22 cellular contexts compared by ENCODE assay signal in genomic region chr6:24145690-24146131, GRCh38. TPM values are rescaled to one million over a fixed set of nuclear protein-coding genes. Genes with fewer than 3 reads are reported as not detected.
DNase-seq lines count a peak whose midpoint lies in the region; ATAC-seq, FAIRE-seq and TF ChIP-seq lines count a peak whose summit lies in the region.
"Had no signal": no experiment of that assay in that cellular context is flagged by ENCODE, and none has a peak within 500 bp of the region (broad histone marks: within the 10 kb centered on the region; RNA-seq: fewer than 3 reads in every experiment).

No MANE protein-coding gene starts in this region.

- H3K9me3 ChIP-seq in HepG2 (ENCODE audit: low read length) (no peaks in the 10 kb centered on the region), right lobe of liver (no peaks in the 10 kb centered on the region), esophagus muscularis mucosa (no peaks in the 10 kb centered on the region), thyroid gland (no peaks in the 10 kb centered on the region), breast epithelium (no peaks in the 10 kb centered on the region)
- H3K9me3 ChIP-seq: BE2C had no signal

- DNase-seq in HepG2 (ENCODE audit: low spot score) (peak; percentile 96), right lobe of liver (no peak), esophagus muscularis mucosa (ENCODE audit: extremely low spot score) (peak; percentile 19), thyroid gland (peak; percentile 7 to 36), GM03348 (ENCODE audit: low spot score) (no peak), breast epithelium (ENCODE audit: low spot score in 2 of 2) (no peak)
- DNase-seq: AML-193; BE2C; CD4-positive, alpha-beta T cell; COR-L47; DMS153; DND-41; GM23248; H7; HCEC 1CT had no signal

- H3K4me1 ChIP-seq in HepG2 (ENCODE audit: insufficient read depth, low read length) (peaks cover 55% of the 10 kb centered on the region), right lobe of liver (no peaks in the 10 kb centered on the region), esophagus muscularis mucosa (no peaks in the 10 kb centered on the region), thyroid gland (no peaks in the 10 kb centered on the region), breast epithelium (no peaks in the 10 kb centered on the region)
- H3K4me1 ChIP-seq: BE2C; BLaER1 treated with 17β-estradiol and CSF1 and Interleukin-3, amounts not matched to agents 10 nM and 100 nM had no signal

- TF ChIP-seq CTCF in HepG2 (CRISPR knock-in tag; IDR thresholded peaks at IDR 0.05) (no peak), right lobe of liver (IDR thresholded peaks at IDR 0.05) (no peak), esophagus muscularis mucosa (IDR thresholded peaks at IDR 0.05) (no peak), thyroid gland (IDR thresholded peaks at IDR 0.05) (no peak), breast epithelium (IDR thresholded peaks at IDR 0.05) (no peak)

- TF ChIP-seq EP300 in HepG2 (IDR thresholded peaks at IDR 0.05; ENCODE audit: low read depth in 2 of 2, low read length in 2 of 2) (peak; percentile 48 to 91; a peak in 3 of 4 replicates), HepG2 (CRISPR knock-in tag; IDR thresholded peaks at IDR 0.05; ENCODE audit: borderline replicate concordance) (peak; percentile 72; the same call in 1 of the 2 replicates), esophagus muscularis mucosa (IDR thresholded peaks at IDR 0.05) (no peak)

- in situ Hi-C loops in HepG2 (cut with HindIII; ENCODE audit: extremely low pct_ligation_motif_present, low pct_unique_long_range_greater_than_20kb): no loop called here

- H3K27me3 ChIP-seq in HepG2 (ENCODE audit: control insufficient read depth in 1 of 2, insufficient read depth in 2 of 2, low read length in 2 of 2) (no peaks in the 10 kb centered on the region), right lobe of liver (no peaks in the 10 kb centered on the region), esophagus muscularis mucosa (no peaks in the 10 kb centered on the region), thyroid gland (no peaks in the 10 kb centered on the region), breast epithelium (no peaks in the 10 kb centered on the region)
- H3K27me3 ChIP-seq: BE2C; BLaER1 treated with 17β-estradiol and CSF1 and Interleukin-3, amounts not matched to agents 10 nM and 100 nM had no signal

- 10% methylated on average over 9 of the region's 9 CpGs for WGBS in HepG2 (ENCODE audit: low lambda C conversion rate)
- WGBS in right lobe of liver (ENCODE audit: insufficient coverage, low coverage, low lambda C conversion rate, missing lambda C conversion rate): 64% methylated on average over 5 of the region's 9 CpGs
- 68% methylated on average over 9 of the region's 9 CpGs for WGBS in esophagus muscularis mucosa
- 44 to 47% methylated on average over 9 of the region's 9 CpGs for WGBS in thyroid gland, 2 donors

- POLR2A ChIA-PET in HepG2 (lab: Yijun Ruan, JAX): interaction anchor here (1.0 to 1.5 kb wide), 3 partner anchors 19 to 59 kb away, joined by 3 to 4 read pairs (median 3); no protein-coding TSS in a partner anchor

- BruUV-seq in HepG2 (replicated peaks; lab: Mats Ljungman, UMichigan): no TSS peak

- no peaks in the 10 kb centered on the region for H3K79me2 ChIP-seq in HepG2 (ENCODE audit: insufficient read depth, low read length)

- H3K9ac ChIP-seq in HepG2 (ENCODE audit: insufficient read depth, low read depth, low read length): 0 out of 2 replicates have a peak overlapping the region, but pooled peaks have one; percentile 28
- H3K9ac ChIP-seq: BLaER1 treated with 17β-estradiol and CSF1 and Interleukin-3, amounts not matched to agents 10 nM and 100 nM; GM23248 had no signal

- peak; percentile 91 for FAIRE-seq in HepG2 (lab: Jason Lieb, UNC)
- FAIRE-seq: GM12878, GM19239, H1 had no signal

- H3K27ac ChIP-seq in HepG2 (ENCODE audit: extremely low read length, insufficient read depth, low read length) (peak overlapping the region; percentile 70), right lobe of liver (no peak overlapping the region), esophagus muscularis mucosa (replicated peaks in 1 of 4) (no peak overlapping the region), thyroid gland (no peak overlapping the region), breast epithelium (no peak overlapping the region)
- H3K27ac ChIP-seq: 22Rv1; BLaER1 treated with 17β-estradiol and CSF1 and Interleukin-3, amounts not matched to agents 10 nM and 100 nM; GM23248 had no signal

- TF ChIP-seq POLR2A in HepG2 (IDR thresholded peaks at IDR 0.05; ENCODE audit: insufficient read depth in 1 of 2, low read depth in 2 of 2, low read length in 2 of 2) (no peak), right lobe of liver (IDR thresholded peaks at IDR 0.05) (no peak), esophagus muscularis mucosa (IDR thresholded peaks at IDR 0.05; ENCODE audit: low read depth) (no peak), thyroid gland (IDR thresholded peaks at IDR 0.05) (no peak), breast epithelium (IDR thresholded peaks at IDR 0.05) (no peak)

- TF ChIP-seq RAD21 in HepG2 (CRISPR knock-in tag; IDR thresholded peaks at IDR 0.05): no peak

- peak overlapping the region; percentile 73 for H3K4me2 ChIP-seq in HepG2 (ENCODE audit: low read depth, low read length)
- H3K4me2 ChIP-seq: BLaER1 treated with 17β-estradiol and CSF1 and Interleukin-3, amounts not matched to agents 10 nM and 100 nM had no signal

- intact Hi-C loops in HepG2 (cut with micrococcal nuclease; ENCODE audit: unreplicated experiment): loop anchor here (5.0 to 10.0 kb wide), 3 partner anchors 83 to 239 kb away; no protein-coding TSS in a partner anchor
- intact Hi-C loops in right lobe of liver (cut with DNase I): no loop called here
- intact Hi-C loops in esophagus muscularis mucosa (cut with DNase I): no loop called here
- intact Hi-C loops in thyroid gland (cut with DNase I): no loop called here
- intact Hi-C loops in breast epithelium (cut with DNase I; ENCODE audit: low total_unique reads): no loop called here

- ATAC-seq in HepG2: peak; percentile 61
- no peak for ATAC-seq in right lobe of liver
- ATAC-seq: GM12878 had no signal

- no peaks in the 10 kb centered on the region for H3K36me3 ChIP-seq in HepG2 (replicated peaks in 1 of 2; ENCODE audit: control insufficient read depth in 1 of 2, insufficient read depth in 2 of 2, low read length in 2 of 2)
- no peaks in the 10 kb centered on the region for H3K36me3 ChIP-seq in right lobe of liver
- H3K36me3 ChIP-seq in esophagus muscularis mucosa: no peaks in the 10 kb centered on the region
- H3K36me3 ChIP-seq in thyroid gland: no peaks in the 10 kb centered on the region
- no peaks in the 10 kb centered on the region for H3K36me3 ChIP-seq in breast epithelium
- H3K36me3 ChIP-seq: BLaER1 treated with 17β-estradiol and CSF1 and Interleukin-3, amounts not matched to agents 10 nM and 100 nM had no signal

- H4K20me1 ChIP-seq in HepG2 (ENCODE audit: insufficient read depth, low read length): no peaks in the 10 kb centered on the region
- H4K20me1 ChIP-seq: BLaER1 treated with 17β-estradiol and CSF1 and Interleukin-3, amounts not matched to agents 10 nM and 100 nM had no signal

- peak overlapping the region in 1 of 3 experiments; percentile 19; a peak in 1 of 6 replicates for H3K4me3 ChIP-seq in HepG2 (replicated peaks in 1 of 3; ENCODE audit: insufficient read depth in 1 of 3, low read depth in 2 of 3, low read length in 3 of 3)
- H3K4me3 ChIP-seq in right lobe of liver: no peak overlapping the region
- no peak overlapping the region for H3K4me3 ChIP-seq in esophagus muscularis mucosa
- no peak overlapping the region for H3K4me3 ChIP-seq in thyroid gland (replicated peaks in 1 of 3)
- no peak overlapping the region for H3K4me3 ChIP-seq in breast epithelium
- H3K4me3 ChIP-seq: BLaER1 treated with 17β-estradiol and CSF1 and Interleukin-3, amounts not matched to agents 10 nM and 100 nM; GM12878; GM23248 had no signal

- CTCF ChIA-PET in HepG2 (lab: Yijun Ruan, JAX; ENCODE audit: low intra/inter-chr PET ratio, low total read pairs): no interaction called here

- no peak overlapping the region for H2AFZ ChIP-seq in HepG2 (ENCODE audit: low read length)
- H2AFZ ChIP-seq: GM23248 had no signal

TF ChIP-seq in HepG2, 621 proteins besides CTCF, POLR2A, EP300 and RAD21 (continues in another document):
- TF ChIP-seq MLX (CRISPR knock-in tag; IDR thresholded peaks at IDR 0.05) (0 out of 2 replicates have a peak, but pooled peaks have one; percentile 27), POLR2G (IDR thresholded peaks at IDR 0.05; ENCODE audit: low read depth, low read length) (no peak)

RNA-seq across cellular contexts. Expression of gene NRSN1, which starts 19.7 kb away (rescaled TPM):
- total RNA-seq in HepG2 (2016; rRNA removed; fragmentation: Illumina TruSeq; extraction: Trizol) (not detected in 2 replicates), right lobe of liver (not detected), esophagus muscularis mucosa (1 to 10 TPM in 1 of 4 donors, under 1 TPM in 3; 0.11 to 1.2 (median 0.54) TPM), thyroid gland (not detected), breast epithelium (not detected)
- total RNA-seq in HepG2 (2016; cell fraction: cytosol; rRNA removed; fragmentation: Illumina TruSeq; extraction: Trizol; ENCODE audit: low read depth): 0.10 and 0.18 TPM in 2 replicates
- not detected in 2 replicates for total RNA-seq in HepG2 (2016; cell fraction: insoluble cytoplasmic fraction; rRNA removed; fragmentation: Illumina TruSeq; extraction: Trizol)
- 0.12 and 0.24 TPM in 2 replicates for total RNA-seq in HepG2 (2016; cell fraction: membrane; rRNA removed; fragmentation: Illumina TruSeq; extraction: Trizol)
- not detected in 2 replicates for total RNA-seq in HepG2 (2016; cell fraction: nucleus; rRNA removed; fragmentation: Illumina TruSeq; extraction: Trizol)
- not detected in 2 replicates for polyA plus RNA-seq in HepG2 (2011; rRNA removed)
- polyA plus RNA-seq in HepG2 (2011; cell fraction: cytosol; rRNA removed): not detected in 2 replicates
- not detected in 2 replicates for polyA plus RNA-seq in HepG2 (2011; cell fraction: nucleus; rRNA removed)
- 0.09 TPM in 1 of 2 replicates, not detected in the other for polyA plus RNA-seq in HepG2 (2012)
- polyA plus RNA-seq in HepG2 (2016; cell fraction: cytosol; fragmentation: Illumina TruSeq; extraction: Trizol; ENCODE audit: low read depth): 0.15 and 0.17 TPM in 2 replicates
- not detected in 2 replicates for polyA plus RNA-seq in HepG2 (2016; cell fraction: insoluble cytoplasmic fraction; fragmentation: Illumina TruSeq; extraction: Trizol; ENCODE audit: low read depth)
- polyA plus RNA-seq in HepG2 (2016; cell fraction: membrane; fragmentation: Illumina TruSeq; extraction: Trizol; ENCODE audit: low read depth): 0.20 and 0.24 TPM in 2 replicates
- 0.64 TPM in 1 of 2 replicates, not detected in the other for polyA plus RNA-seq in HepG2 (2016; cell fraction: nucleus; fragmentation: Illumina TruSeq; extraction: Trizol; ENCODE audit: insufficient read depth, low read depth)
- 0.36 TPM in 1 of 2 replicates, not detected in the other for polyA minus RNA-seq in HepG2 (2011; rRNA and poly(A)+ RNA removed; ENCODE audit: low replicate concordance)
- not detected in 2 replicates for polyA minus RNA-seq in HepG2 (2011; cell fraction: cytosol; rRNA and poly(A)+ RNA removed)
- 0.75 and 0.90 TPM in 2 replicates for polyA minus RNA-seq in HepG2 (2011; cell fraction: nucleus; rRNA and poly(A)+ RNA removed)
- total RNA-seq: CD4-positive, alpha-beta T cell; GM12878; GM23248; H7 had no signal
- polyA plus RNA-seq: AG04450, CD14-positive monocyte, GM12878, GM23248 had no signal

Comparison
In these comparisons a context has a peak if more than half of its experiments do, and no peak if none do; other contexts are left out.
1. DNase-seq: peak in HepG2 (single experiment), esophagus muscularis mucosa (single experiment) and thyroid gland (2 of 2); none in right lobe of liver (0 of 3), GM03348 (single experiment) and breast epithelium (0 of 2).